ENCODE assay signal across 26 cellular contexts in the genomic region with DNA sequence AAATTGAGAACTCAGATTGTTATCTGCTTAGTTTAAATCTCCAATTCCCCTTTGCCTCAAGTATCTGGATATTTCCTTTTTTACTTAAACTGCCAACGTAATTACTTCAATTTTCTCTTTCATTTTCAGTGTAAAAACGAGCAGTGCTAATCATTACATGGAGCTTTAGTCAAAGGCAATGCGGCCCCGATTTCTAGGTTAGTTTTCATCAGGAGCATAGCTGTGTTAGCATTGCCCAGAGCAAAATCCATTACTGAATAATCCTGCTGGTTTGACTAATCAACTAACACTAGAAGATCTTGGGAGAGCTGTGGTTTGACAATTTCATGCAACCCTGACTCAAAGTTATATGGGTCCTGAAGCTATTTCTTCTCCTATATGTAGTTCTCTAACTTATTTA. TPM values are rescaled to one million over a fixed set of nuclear protein-coding genes. Genes with fewer than 3 reads are reported as not detected.
DNase-seq lines count a peak whose midpoint lies in the region; ATAC-seq and TF ChIP-seq lines count a peak whose summit lies in the region.
"Had no signal": no experiment of that assay in that cellular context is flagged by ENCODE, and none has a peak within 500 bp of the region (broad histone marks: within the 10 kb centered on the region; RNA-seq: fewer than 3 reads in every experiment).

No MANE protein-coding gene starts in this region.

- H3K4me3 Mint-ChIP-seq in activated CD4-positive, alpha-beta memory T cell treated with anti-CD3 and anti-CD28 coated beads for 36 hours, result no peak overlapping the region
- H3K4me3 Mint-ChIP-seq: T-cell had no signal

- H3K9me3 Mint-ChIP-seq in activated CD4-positive, alpha-beta memory T cell treated with anti-CD3 and anti-CD28 coated beads for 36 hours, result no peaks in the 10 kb centered on the region
- H3K9me3 Mint-ChIP-seq: T-cell had no signal

- DNase-seq in A673 (ENCODE audit: low spot score) (peak; percentile 14), M059J (ENCODE audit: low read depth) (peak; percentile 60), adipocyte (ENCODE audit: low read depth) (peak; percentile 1), left kidney (ENCODE audit: low read depth, low spot score) (peak; percentile 65), cortex of kidney (lab: John Stamatoyannopoulos, UW) (no peak)
- DNase-seq in activated naive CD4-positive, alpha-beta T cell treated with anti-CD3 and anti-CD28 coated beads, Interleukin-2, amount 50 U/mL, for 16 hours, result no peak
- DNase-seq in activated CD4-positive, alpha-beta memory T cell treated with anti-CD3 and anti-CD28 coated beads for 36 hours, result no peak
- DNase-seq: activated CD4-positive, alpha-beta T cell treated with anti-CD3 and anti-CD28 coated beads for 1 hour; activated naive CD4-positive, alpha-beta T cell; activated T-cell treated with anti-CD3 and anti-CD28 coated beads, Interleukin-2, amount 50 U/mL, for 48 hours; amniotic stem cell; C1 segment of cervical spinal cord; colonic mucosa; KBM-7; left cardiac atrium; mesendoderm; NCI-H1694 treated with DMSO at 0.1 percent for 48 hours; NCI-H2171 treated with DMSO at 0.1 percent for 48 hours; NCI-H524 treated with DMSO at 0.1 percent for 48 hours; stimulated activated CD4-positive, alpha-beta T cell treated with anti-CD3 and anti-CD28 coated beads, Interleukin-4, amount 100 ng/mL, for 4 hours; stimulated activated naive CD4-positive, alpha-beta T cell; T-cell had no signal

- H3K9ac ChIP-seq in adipocyte (ENCODE audit: low read length), result no peak overlapping the region

- POLR2A ChIA-PET in A673 (lab: Charles Lee; ENCODE audit: low non-redundant PET), result no interaction called here
- POLR2A ChIA-PET in activated CD4-positive, alpha-beta memory T cell treated with anti-CD3 and anti-CD28 coated beads for 36 hours (lab: Charles Lee), result no interaction called here

- intact Hi-C loops in A673 (cut with micrococcal nuclease; ENCODE audit: unreplicated experiment), result no loop called here
- intact Hi-C loops in activated CD4-positive, alpha-beta memory T cell treated with anti-CD3 and anti-CD28 coated beads for 36 hours (cut with micrococcal nuclease), result no loop called here

- no peak overlapping the region for H3K27ac Mint-ChIP-seq in activated CD4-positive, alpha-beta memory T cell treated with anti-CD3 and anti-CD28 coated beads for 36 hours
- H3K27ac Mint-ChIP-seq: T-cell had no signal

- H3K27me3 Mint-ChIP-seq in activated CD4-positive, alpha-beta memory T cell treated with anti-CD3 and anti-CD28 coated beads for 36 hours, result no peaks in the 10 kb centered on the region

- no peaks in the 10 kb centered on the region for H3K27me3 ChIP-seq in A673 (replicated peaks; ENCODE audit: insufficient read depth, low read depth, low read length, poor library complexity)
- H3K27me3 ChIP-seq in adipocyte (replicated peaks; ENCODE audit: control insufficient read depth, insufficient read depth, low read length), result no peaks in the 10 kb centered on the region
- H3K27me3 ChIP-seq: colonic mucosa had no signal

- no peak overlapping the region for H3K4me3 ChIP-seq in A673 (ENCODE audit: low read depth, low read length, poor library complexity, severe bottlenecking)
- peak overlapping the region; percentile 62 for H3K4me3 ChIP-seq in adipocyte (ENCODE audit: low read length)
- H3K4me3 ChIP-seq: colonic mucosa, thoracic aorta had no signal

- no peaks in the 10 kb centered on the region for H3K36me3 ChIP-seq in A673 (ENCODE audit: insufficient read depth, low read length, poor library complexity, severe bottlenecking)
- H3K36me3 ChIP-seq in adipocyte (ENCODE audit: control insufficient read depth, insufficient read depth, low read length, severe bottlenecking), result no peaks in the 10 kb centered on the region
- H3K36me3 ChIP-seq: colonic mucosa, thoracic aorta had no signal

- TF ChIP-seq CTCF in A673 (conservative IDR thresholded peaks at IDR 0.05; ENCODE audit: low read depth, low read length), result no peak

- no peak overlapping the region for H3K27ac ChIP-seq in A673 (ENCODE audit: low read depth, low read length, poor library complexity, severe bottlenecking)
- H3K27ac ChIP-seq: colonic mucosa, thoracic aorta had no signal

- no peak for TF ChIP-seq POLR2A in GM18505 (IDR thresholded peaks at IDR 0.05; ENCODE audit: borderline replicate concordance, extremely low read depth, insufficient read depth, insufficient read length)

- BruUV-seq in A673 (replicated peaks; lab: Mats Ljungman, UMichigan), result no TSS peak

- ATAC-seq in GM18505 (IDR thresholded peaks at IDR 0.05; ENCODE audit: unreplicated experiment), result no peak
- ATAC-seq: left cardiac atrium, T-cell had no signal

- H3K4me1 Mint-ChIP-seq in activated CD4-positive, alpha-beta memory T cell treated with anti-CD3 and anti-CD28 coated beads for 36 hours (ENCODE audit: low read depth), result no peaks in the 10 kb centered on the region
- H3K4me1 Mint-ChIP-seq: T-cell had no signal

- no peaks in the 10 kb centered on the region for H3K9me3 ChIP-seq in A673 (ENCODE audit: low read depth, low read length, poor library complexity, severe bottlenecking)
- H3K9me3 ChIP-seq in adipocyte (ENCODE audit: control insufficient read depth, low read length), result no peaks in the 10 kb centered on the region
- H3K9me3 ChIP-seq: colonic mucosa, thoracic aorta had no signal

- CTCF ChIA-PET in A673 (lab: Charles Lee), result no interaction called here
- CTCF ChIA-PET in activated CD4-positive, alpha-beta memory T cell treated with anti-CD3 and anti-CD28 coated beads for 36 hours (lab: Charles Lee), result no interaction called here

- H3K36me3 Mint-ChIP-seq in activated CD4-positive, alpha-beta memory T cell treated with anti-CD3 and anti-CD28 coated beads for 36 hours, result no peaks in the 10 kb centered on the region
- H3K36me3 Mint-ChIP-seq: T-cell had no signal

- H3K4me1 ChIP-seq in A673 (ENCODE audit: insufficient read depth, low read length, poor library complexity, severe bottlenecking) (no peaks in the 10 kb centered on the region), adipocyte (ENCODE audit: control insufficient read depth, insufficient read depth, low read length) (peaks cover 11% of the 10 kb centered on the region)
- H3K4me1 ChIP-seq: colonic mucosa had no signal

RNA-seq across cellular contexts. Expression of gene ZPLD1, which starts 46.2 kb away (rescaled TPM):
- 0.17 TPM in 1 of 2 replicates, not detected in the other for total RNA-seq in A673 (2021)
- total RNA-seq in M059J (2014; rRNA removed; shearing (Covaris generic)), result 0.20 TPM in 1 of 2 replicates, not detected in the other
- total RNA-seq in activated CD4-positive, alpha-beta memory T cell treated with anti-CD3 and anti-CD28 coated beads for 36 hours, result not detected
- total RNA-seq: H4, osteocyte, T-cell, thoracic aorta had no signal

Comparison
In these comparisons a context has a peak if more than half of its experiments do, and no peak if none do; other contexts are left out.
1. DNase-seq: peak in A673 (single experiment), M059J (single experiment), adipocyte (single experiment) and left kidney (single experiment); none in cortex of kidney (single experiment), activated naive CD4-positive, alpha-beta T cell treated with anti-CD3 and anti-CD28 coated beads, Interleukin-2, amount 50 U/mL, for 16 hours (single experiment) and activated CD4-positive, alpha-beta memory T cell treated with anti-CD3 and anti-CD28 coated beads for 36 hours (single experiment).